Comparison of ENCODE assay signal across 12 cellular contexts in genomic region chr19:51359294-51359693, GRCh38. TPM values are rescaled to one million over a fixed set of nuclear protein-coding genes. Genes with fewer than 3 reads are reported as not detected.
A peak's percentile ranks its signal among the peaks of the same experiment; 100 is the strongest.
DNase-seq lines count a peak whose midpoint lies in the region; ATAC-seq and TF ChIP-seq lines count a peak whose summit lies in the region.
"Had no signal": no experiment of that assay in that cellular context is flagged by ENCODE, and none has a peak within 500 bp of the region (broad histone marks: within the 10 kb centered on the region; RNA-seq: fewer than 3 reads in every experiment).

No MANE protein-coding gene starts in this region.

- peak overlapping the region in 3 of 4 donors; percentile 31 to 78 (median 63) for H3K27ac ChIP-seq in esophagus squamous epithelium

- TF ChIP-seq POLR2A in esophagus squamous epithelium (IDR thresholded peaks at IDR 0.05): no peak

- TF ChIP-seq CTCF in esophagus squamous epithelium (IDR thresholded peaks at IDR 0.05): no peak
- no peak for TF ChIP-seq CTCF in osteocyte (IDR thresholded peaks at IDR 0.05)

- in situ Hi-C loops in Caki2 (cut with HindIII; ENCODE audit: low pct_unique_long_range_greater_than_20kb, low sequenced_read_pairs): no loop called here

- H3K36me3 ChIP-seq in esophagus squamous epithelium: no peaks in the 10 kb centered on the region

- 59 to 68% methylated on average over 2 to 4 of the region's 4 CpGs for WGBS in esophagus squamous epithelium, 2 donors

- H3K27me3 Mint-ChIP-seq in osteocyte (ENCODE audit: unreplicated experiment): no peaks in the 10 kb centered on the region
- H3K27me3 Mint-ChIP-seq: central memory CD8-positive, alpha-beta T cell had no signal

- no peaks in the 10 kb centered on the region for H3K36me3 Mint-ChIP-seq in osteocyte (ENCODE audit: unreplicated experiment)

- DNase-seq in Caki2 (ENCODE audit: low read depth): peak; percentile 74
- peak; percentile 82 for DNase-seq in NCI-H226
- DNase-seq in esophagus squamous epithelium (lab: John Stamatoyannopoulos, UW): no peak
- DNase-seq in osteocyte (ENCODE audit: extremely low spot score, unreplicated experiment): no peak
- DNase-seq in NCI-H2227 treated with DMSO at 0.1 percent for 48 hours (lab: John Stamatoyannopoulos, UW): no peak
- DNase-seq in COR-L47 (lab: John Stamatoyannopoulos, UW): no peak
- DNase-seq: activated T-cell treated with anti-CD3 and anti-CD28 coated beads for 4 hours, NCI-H2081, OCI-M1 had no signal

- H3K9me3 ChIP-seq in esophagus squamous epithelium: no peaks in the 10 kb centered on the region

- H3K27ac Mint-ChIP-seq in osteocyte (ENCODE audit: unreplicated experiment): peak overlapping the region; percentile 86

- intact Hi-C loops in esophagus squamous epithelium (cut with DNase I): no loop called here

- ATAC-seq in GM21367 (IDR thresholded peaks at IDR 0.05; ENCODE audit: unreplicated experiment): no peak
- ATAC-seq in HG02981 (IDR thresholded peaks at IDR 0.05; ENCODE audit: unreplicated experiment): no peak

- peaks cover 20 to 50% (median 23%) of the 10 kb centered on the region in 3 donors for H3K4me1 ChIP-seq in esophagus squamous epithelium

- no peak overlapping the region for H3K4me3 ChIP-seq in esophagus squamous epithelium

- H3K9me3 Mint-ChIP-seq in osteocyte (ENCODE audit: unreplicated experiment): no peaks in the 10 kb centered on the region
- H3K9me3 Mint-ChIP-seq: central memory CD8-positive, alpha-beta T cell had no signal

- no peaks in the 10 kb centered on the region for H3K27me3 ChIP-seq in esophagus squamous epithelium

- H3K4me1 Mint-ChIP-seq in osteocyte (ENCODE audit: unreplicated experiment): peaks cover 30% of the 10 kb centered on the region

- no peak overlapping the region for H3K4me3 Mint-ChIP-seq in osteocyte (ENCODE audit: unreplicated experiment)
- H3K4me3 Mint-ChIP-seq: central memory CD8-positive, alpha-beta T cell had no signal

RNA-seq across cellular contexts. Expression of gene ETFB, which starts 6.9 kb away (rescaled TPM):
- 497 and 551 TPM in 2 replicates for total RNA-seq in Caki2 (2014; rRNA removed; shearing (Covaris generic); ENCODE audit: low replicate concordance)
- total RNA-seq in esophagus squamous epithelium (100 to 1,000 TPM; 104 to 215 (median 157) TPM), osteocyte (56.2 and 58.8 TPM in 2 replicates)

RNA-seq across cellular contexts. Expression of gene CLDND2, which starts 9.5 kb away (rescaled TPM):
- not detected in 2 replicates for total RNA-seq in Caki2 (2014; rRNA removed; shearing (Covaris generic); ENCODE audit: low replicate concordance)
- total RNA-seq in esophagus squamous epithelium (not detected), osteocyte (1.8 TPM in 1 of 2 replicates, not detected in the other)

RNA-seq across cellular contexts. Expression of gene NKG7, which starts 13.2 kb away (rescaled TPM):
- not detected in 2 replicates for total RNA-seq in Caki2 (2014; rRNA removed; shearing (Covaris generic); ENCODE audit: low replicate concordance)
- total RNA-seq in esophagus squamous epithelium: 1 to 10 TPM in 2 of 4 donors, under 1 TPM in 1, not detected in 1; 0.50 to 2.5 (median 2.2) TPM
- total RNA-seq in osteocyte: not detected in 2 replicates

RNA-seq across cellular contexts. Expression of gene VSIG10L, which starts 17.4 kb away (rescaled TPM):
- 11.0 and 19.2 TPM in 2 replicates for total RNA-seq in Caki2 (2014; rRNA removed; shearing (Covaris generic); ENCODE audit: low replicate concordance)
- 100 to 1,000 TPM in 1 of 4 donors, 10 to 100 TPM in 3; 36.4 to 201 (median 50.6) TPM for total RNA-seq in esophagus squamous epithelium
- 3.5 TPM in 2 replicates for total RNA-seq in osteocyte

RNA-seq across cellular contexts. Expression of gene LIM2, which starts 28.5 kb away (rescaled TPM):
- total RNA-seq in Caki2 (2014; rRNA removed; shearing (Covaris generic); ENCODE audit: low replicate concordance): not detected in 2 replicates
- total RNA-seq in esophagus squamous epithelium (not detected), osteocyte (not detected in 2 replicates)

Comparison
In these comparisons a context has a peak if more than half of its experiments do, and no peak if none do; other contexts are left out.
1. DNase-seq: peak in Caki2 (single experiment) and NCI-H226 (single experiment); none in esophagus squamous epithelium (single experiment), osteocyte (single experiment), NCI-H2227 treated with DMSO at 0.1 percent for 48 hours (single experiment) and COR-L47 (single experiment).